Comparison of ENCODE assay signal across 20 cellular contexts in the genomic region with DNA sequence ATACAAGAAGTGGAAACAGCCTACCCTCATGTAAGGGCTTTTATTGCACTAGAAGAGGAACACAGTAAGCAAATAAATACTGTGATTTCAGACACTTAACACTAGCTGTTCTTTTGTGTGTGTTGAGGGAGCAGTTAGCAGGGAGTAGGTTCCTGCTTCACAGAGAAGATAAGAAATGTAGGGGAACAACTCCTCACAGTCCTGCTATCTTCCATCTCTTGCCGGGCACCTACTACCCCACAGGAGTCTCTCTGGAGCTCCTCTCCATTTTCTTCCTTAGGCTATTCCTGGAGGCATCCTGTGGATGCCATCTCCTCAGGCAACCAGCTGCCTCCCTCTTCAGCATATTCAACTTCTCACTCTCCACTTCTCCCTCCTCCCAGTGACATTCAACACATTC.
DNase-seq lines count a peak whose midpoint lies in the region; ATAC-seq, FAIRE-seq and TF ChIP-seq lines count a peak whose summit lies in the region.
"Had no signal": no experiment of that assay in that cellular context is flagged by ENCODE, and none has a peak within 500 bp of the region (broad histone marks: within the 10 kb centered on the region; RNA-seq: fewer than 3 reads in every experiment).

No MANE protein-coding gene starts in this region.

- H3K27me3 ChIP-seq in cardiac muscle cell (no peaks in the 10 kb centered on the region), heart right ventricle (no peaks in the 10 kb centered on the region), OCI-LY1 (ENCODE audit: insufficient read depth, low read length) (no peaks in the 10 kb centered on the region)

- WGBS in heart right ventricle, 2 donors = 68 to 83% methylated on average over 1 of the region's 1 CpG

- no peak overlapping the region for H3K4me2 ChIP-seq in OCI-LY1 (ENCODE audit: low read length)

- no peak overlapping the region for H2AFZ ChIP-seq in OCI-LY1 (ENCODE audit: low read length)

- no peak for FAIRE-seq in H54 (lab: Jason Lieb, UNC)
- FAIRE-seq: colon had no signal

- no peaks in the 10 kb centered on the region for H4K20me1 ChIP-seq in OCI-LY1 (ENCODE audit: insufficient read depth, low read length)

- H3F3A ChIP-seq in OCI-LY1 (ENCODE audit: insufficient read depth, low read length) = no peaks in the 10 kb centered on the region

- H3K4me3 ChIP-seq in cardiac muscle cell (no peak overlapping the region), heart right ventricle (no peak overlapping the region), OCI-LY1 (ENCODE audit: low read depth, low read length, poor library complexity, severe bottlenecking) (no peak overlapping the region)
- H3K4me3 ChIP-seq: lower lobe of right lung had no signal

- H3K4me1 Mint-ChIP-seq in stimulated activated effector memory CD8-positive, alpha-beta T cell treated with anti-CD3 and anti-CD28 coated beads, Interleukin-12 subunit alpha, Interleukin-12 subunit beta, amount 100 ng/mL, for 72 hours = no peaks in the 10 kb centered on the region

- DNase-seq in cardiac muscle cell (ENCODE audit: low read depth in 1 of 2, low spot score in 1 of 2) (peak in 1 of 2 donors; percentile 27), heart right ventricle (no peak), erythroblast (lab: John Stamatoyannopoulos, UW) (peak; percentile 8 to 26), H54 (ENCODE audit: insufficient read length, low spot score) (no peak), NK-92 (lab: John Stamatoyannopoulos, UW; ENCODE audit: unreplicated experiment) (no peak), anterior cingulate cortex (lab: John Stamatoyannopoulos, UW) (no peak)
- no peak for DNase-seq in stimulated activated effector memory CD8-positive, alpha-beta T cell treated with anti-CD3 and anti-CD28 coated beads, Interleukin-12 subunit alpha, Interleukin-12 subunit beta, amount 100 ng/mL, for 72 hours (ENCODE audit: low spot score in 2 of 2)
- DNase-seq: activated CD8-positive, alpha-beta T cell treated with anti-CD3 and anti-CD28 coated beads, Interleukin-2, amount 10 ng/mL, durations not matched to agents 7 days and 5 days; activated naive CD4-positive, alpha-beta T cell treated with anti-CD3 and anti-CD28 coated beads, Interleukin-2, amount 50 U/mL, for 16 hours; activated T-cell treated with anti-CD3 and anti-CD28 coated beads, Interleukin-2, amount 50 U/mL, for 72 hours; DMS79; glutamatergic neuron; KG1; lower lobe of right lung; NCI-H1105; NCI-H226; PC-3 had no signal

- H3K9me2 ChIP-seq in OCI-LY1 (ENCODE audit: low read depth, low read length) = no peaks in the 10 kb centered on the region

- H3K9me3 Mint-ChIP-seq in stimulated activated effector memory CD8-positive, alpha-beta T cell treated with anti-CD3 and anti-CD28 coated beads, Interleukin-12 subunit alpha, Interleukin-12 subunit beta, amount 100 ng/mL, for 72 hours = no peaks in the 10 kb centered on the region
- H3K9me3 Mint-ChIP-seq: activated T-cell treated with anti-CD3 and anti-CD28 coated beads, Interleukin-2, amount 50 U/mL, for 72 hours had no signal

- H3K9ac ChIP-seq in OCI-LY1 (ENCODE audit: low read length) = no peak overlapping the region

- intact Hi-C loops in heart right ventricle (cut with DNase I) = no loop called here

- no peak for TF ChIP-seq POLR2A in erythroblast (IDR thresholded peaks at IDR 0.05; ENCODE audit: low read length)
- TF ChIP-seq POLR2A in H54 (IDR thresholded peaks at IDR 0.05; ENCODE audit: low read depth, low read length) = no peak

- H3K36me3 ChIP-seq in cardiac muscle cell = no peaks in the 10 kb centered on the region
- H3K36me3 ChIP-seq in heart right ventricle = no peaks in the 10 kb centered on the region
- no peaks in the 10 kb centered on the region for H3K36me3 ChIP-seq in OCI-LY1 (ENCODE audit: insufficient read depth, low read length)
- H3K36me3 ChIP-seq: lower lobe of right lung had no signal

- no peaks in the 10 kb centered on the region for H3K79me2 ChIP-seq in OCI-LY1 (ENCODE audit: insufficient read depth, low read length)

- H3K9me3 ChIP-seq in cardiac muscle cell (ENCODE audit: low read depth) (no peaks in the 10 kb centered on the region), heart right ventricle (no peaks in the 10 kb centered on the region), OCI-LY1 (ENCODE audit: low read length) (no peaks in the 10 kb centered on the region)
- H3K9me3 ChIP-seq: lower lobe of right lung had no signal

- TF ChIP-seq CTCF in cardiac muscle cell (IDR thresholded peaks at IDR 0.05; ENCODE audit: low read depth, low read length) (no peak), heart right ventricle (IDR thresholded peaks at IDR 0.05) (no peak), OCI-LY1 (IDR thresholded peaks at IDR 0.05; ENCODE audit: low read length) (no peak)

- no peak overlapping the region for H3K4me3 Mint-ChIP-seq in stimulated activated effector memory CD8-positive, alpha-beta T cell treated with anti-CD3 and anti-CD28 coated beads, Interleukin-12 subunit alpha, Interleukin-12 subunit beta, amount 100 ng/mL, for 72 hours
- H3K4me3 Mint-ChIP-seq: activated CD8-positive, alpha-beta T cell treated with anti-CD3 and anti-CD28 coated beads, Interleukin-2, amount 10 ng/mL, durations not matched to agents 7 days and 5 days; activated T-cell treated with anti-CD3 and anti-CD28 coated beads, Interleukin-2, amount 50 U/mL, for 72 hours had no signal

- no peak for ATAC-seq in heart right ventricle
- no peak for ATAC-seq in stimulated activated effector memory CD8-positive, alpha-beta T cell treated with anti-CD3 and anti-CD28 coated beads, Interleukin-12 subunit alpha, Interleukin-12 subunit beta, amount 100 ng/mL, for 72 hours
- ATAC-seq: activated CD8-positive, alpha-beta T cell treated with anti-CD3 and anti-CD28 coated beads, Interleukin-2, amount 10 ng/mL, durations not matched to agents 7 days and 5 days; activated T-cell treated with anti-CD3 and anti-CD28 coated beads, Interleukin-2, amount 50 U/mL, for 72 hours; lower lobe of right lung; PC-3 had no signal

- no peaks in the 10 kb centered on the region for H3K36me3 Mint-ChIP-seq in stimulated activated effector memory CD8-positive, alpha-beta T cell treated with anti-CD3 and anti-CD28 coated beads, Interleukin-12 subunit alpha, Interleukin-12 subunit beta, amount 100 ng/mL, for 72 hours

- H3K4me1 ChIP-seq in cardiac muscle cell (ENCODE audit: low read depth) = peaks cover 14% of the 10 kb centered on the region
- peaks cover 0 to 22% (median 15%) of the 10 kb centered on the region in 9 donors for H3K4me1 ChIP-seq in heart right ventricle
- peaks cover 21% of the 10 kb centered on the region for H3K4me1 ChIP-seq in OCI-LY1 (ENCODE audit: insufficient read depth, low read length, severe bottlenecking)

- H3K27ac ChIP-seq in cardiac muscle cell = peak overlapping the region; percentile 44
- no peak overlapping the region for H3K27ac ChIP-seq in heart right ventricle
- H3K27ac ChIP-seq in OCI-LY1 (ENCODE audit: low read depth, low read length, poor library complexity, severe bottlenecking) = peak overlapping the region; percentile 3
- H3K27ac ChIP-seq: C4-2B, lower lobe of right lung had no signal

- H3K27ac Mint-ChIP-seq in stimulated activated effector memory CD8-positive, alpha-beta T cell treated with anti-CD3 and anti-CD28 coated beads, Interleukin-12 subunit alpha, Interleukin-12 subunit beta, amount 100 ng/mL, for 72 hours = no peak overlapping the region
- H3K27ac Mint-ChIP-seq: activated CD8-positive, alpha-beta T cell treated with anti-CD3 and anti-CD28 coated beads, Interleukin-2, amount 10 ng/mL, durations not matched to agents 7 days and 5 days; activated T-cell treated with anti-CD3 and anti-CD28 coated beads, Interleukin-2, amount 50 U/mL, for 72 hours had no signal

Comparison
In these comparisons a context has a peak if more than half of its experiments do, and no peak if none do; other contexts are left out.
1. H3K27ac ChIP-seq: peak in cardiac muscle cell (single experiment) and OCI-LY1 (single experiment); none in heart right ventricle (0 of 10).
2. DNase-seq: peak in erythroblast (2 of 2); none in heart right ventricle (0 of 2), stimulated activated effector memory CD8-positive, alpha-beta T cell treated with anti-CD3 and anti-CD28 coated beads, Interleukin-12 subunit alpha, Interleukin-12 subunit beta, amount 100 ng/mL, for 72 hours (0 of 2), H54 (single experiment), NK-92 (single experiment) and anterior cingulate cortex (0 of 58).